17 cellular contexts compared by ENCODE assay signal in genomic region chr15:90851945-90852344, GRCh38. TPM values are rescaled to one million over a fixed set of nuclear protein-coding genes. Genes with fewer than 3 reads are reported as not detected.
DNase-seq lines count a peak whose midpoint lies in the region; ATAC-seq and TF ChIP-seq lines count a peak whose summit lies in the region.
"Had no signal": no experiment of that assay in that cellular context is flagged by ENCODE, and none has a peak within 500 bp of the region (broad histone marks: within the 10 kb centered on the region; RNA-seq: fewer than 3 reads in every experiment).

No MANE protein-coding gene starts in this region.

- no peaks in the 10 kb centered on the region for H3K9me2 ChIP-seq in PC-3 (replicated peaks; ENCODE audit: low read length)
- H3K9me2 ChIP-seq: SK-N-SH had no signal

- no peak overlapping the region for H3K18ac ChIP-seq in mesendoderm (ENCODE audit: low read length)

- CTCF ChIA-PET in activated naive CD4-positive, alpha-beta T cell treated with anti-CD3 and anti-CD28 coated beads, Interleukin-2, amount 10 ng/mL, durations not matched to agents 7 days and 5 days (lab: Charles Lee), result interaction anchor here (1.1 to 1.5 kb wide), 4 partner anchors 12 to 204 kb away, joined by 3 to 5 read pairs (median 4); no protein-coding TSS in a partner anchor
- CTCF ChIA-PET in PC-3 (lab: Charles Lee), result no interaction called here

- H2AK5ac ChIP-seq in mesendoderm (ENCODE audit: low read length), result no peak overlapping the region

- no peak overlapping the region for H2BK120ac ChIP-seq in mesendoderm (ENCODE audit: low read depth, low read length)

- intact Hi-C loops in PC-3 (cut with micrococcal nuclease), result no loop called here

- no TSS peak for BruUV-seq in PC-3 (replicated peaks; lab: Mats Ljungman, UMichigan)

- H3K4me2 ChIP-seq in PC-3 (ENCODE audit: low read length), result peak overlapping the region; percentile 42; the same call in 1 of the 2 replicates
- no peak overlapping the region for H3K4me2 ChIP-seq in mesendoderm (ENCODE audit: low read length)

- H3K27me3 ChIP-seq in PC-3 (ENCODE audit: low read length) (no peaks in the 10 kb centered on the region), mesendoderm (ENCODE audit: insufficient read depth, low read length, poor library complexity) (no peaks in the 10 kb centered on the region)

- no peaks in the 10 kb centered on the region for H3K36me3 ChIP-seq in PC-3 (ENCODE audit: low read depth, low read length)
- H3K36me3 ChIP-seq in mesendoderm (ENCODE audit: control insufficient read depth, insufficient read depth, low read length), result no peaks in the 10 kb centered on the region
- H3K36me3 ChIP-seq: thoracic aorta had no signal

- POLR2A ChIA-PET in PC-3 (lab: Charles Lee; ENCODE audit: unreplicated experiment), result no interaction called here

- H3K27ac ChIP-seq in PC-3 (ENCODE audit: low read length) (peak overlapping the region; percentile 32; the same call in 1 of the 2 replicates), mesendoderm (ENCODE audit: low read depth, low read length) (no peak overlapping the region)
- H3K27ac ChIP-seq: GM23248, thoracic aorta had no signal

- no peaks in the 10 kb centered on the region for H3K27me3 Mint-ChIP-seq in activated naive CD4-positive, alpha-beta T cell treated with anti-CD3 and anti-CD28 coated beads, Interleukin-2, amount 10 ng/mL, durations not matched to agents 7 days and 5 days
- H3K27me3 Mint-ChIP-seq in activated naive CD8-positive, alpha-beta T cell treated with anti-CD3 and anti-CD28 coated beads for 36 hours, result no peaks in the 10 kb centered on the region

- no peak overlapping the region for H3K9ac ChIP-seq in PC-3 (ENCODE audit: low read length)
- no peak overlapping the region for H3K9ac ChIP-seq in mesendoderm (ENCODE audit: low read length)
- H3K9ac ChIP-seq: GM23248 had no signal

- H3K23ac ChIP-seq in mesendoderm (ENCODE audit: low read length), result no peak overlapping the region

- peak overlapping the region; percentile 58 for H3K4me3 Mint-ChIP-seq in activated naive CD4-positive, alpha-beta T cell treated with anti-CD3 and anti-CD28 coated beads, Interleukin-2, amount 10 ng/mL, durations not matched to agents 7 days and 5 days
- peak overlapping the region; percentile 24 for H3K4me3 Mint-ChIP-seq in activated naive CD8-positive, alpha-beta T cell treated with anti-CD3 and anti-CD28 coated beads for 36 hours
- peak overlapping the region; percentile 69 for H3K4me3 Mint-ChIP-seq in stimulated activated effector memory CD8-positive, alpha-beta T cell treated with anti-CD3 and anti-CD28 coated beads, Interleukin-12 subunit alpha, Interleukin-12 subunit beta, amount 100 ng/mL, for 72 hours

- H3K79me2 ChIP-seq in PC-3 (ENCODE audit: low read length) (no peaks in the 10 kb centered on the region), mesendoderm (ENCODE audit: control insufficient read depth, insufficient read depth, low read length) (no peaks in the 10 kb centered on the region)

- H3K9me3 ChIP-seq in PC-3 (ENCODE audit: low read length), result no peaks in the 10 kb centered on the region
- H3K9me3 ChIP-seq: SK-N-SH, thoracic aorta had no signal

- H3K27ac Mint-ChIP-seq in activated naive CD4-positive, alpha-beta T cell treated with anti-CD3 and anti-CD28 coated beads, Interleukin-2, amount 10 ng/mL, durations not matched to agents 7 days and 5 days, result peak overlapping the region; percentile 95
- peak overlapping the region; percentile 81 for H3K27ac Mint-ChIP-seq in activated naive CD8-positive, alpha-beta T cell treated with anti-CD3 and anti-CD28 coated beads for 36 hours
- peak overlapping the region; percentile 98 for H3K27ac Mint-ChIP-seq in stimulated activated effector memory CD8-positive, alpha-beta T cell treated with anti-CD3 and anti-CD28 coated beads, Interleukin-12 subunit alpha, Interleukin-12 subunit beta, amount 100 ng/mL, for 72 hours

- no CpG with 5 or more reads among the region's 5 CpGs for WGBS in mesendoderm (ENCODE audit: extremely low coverage, insufficient coverage, low lambda C conversion rate)

- peaks cover 72% of the 10 kb centered on the region for H3K4me1 Mint-ChIP-seq in activated naive CD4-positive, alpha-beta T cell treated with anti-CD3 and anti-CD28 coated beads, Interleukin-2, amount 10 ng/mL, durations not matched to agents 7 days and 5 days
- peaks cover 54% of the 10 kb centered on the region for H3K4me1 Mint-ChIP-seq in activated naive CD8-positive, alpha-beta T cell treated with anti-CD3 and anti-CD28 coated beads for 36 hours
- H3K4me1 Mint-ChIP-seq in stimulated activated effector memory CD8-positive, alpha-beta T cell treated with anti-CD3 and anti-CD28 coated beads, Interleukin-12 subunit alpha, Interleukin-12 subunit beta, amount 100 ng/mL, for 72 hours, result peaks cover 68% of the 10 kb centered on the region

- H3K79me1 ChIP-seq in mesendoderm (ENCODE audit: low read length), result no peaks in the 10 kb centered on the region

- H2AFZ ChIP-seq in PC-3 (ENCODE audit: low read length), result no peak overlapping the region
- H2AFZ ChIP-seq: GM23248 had no signal

- no peak overlapping the region for H4K8ac ChIP-seq in mesendoderm (ENCODE audit: low read depth, low read length)

- H2BK5ac ChIP-seq in mesendoderm (ENCODE audit: low read length), result no peak overlapping the region

- peaks cover 26% of the 10 kb centered on the region for H3K36me3 Mint-ChIP-seq in activated naive CD4-positive, alpha-beta T cell treated with anti-CD3 and anti-CD28 coated beads, Interleukin-2, amount 10 ng/mL, durations not matched to agents 7 days and 5 days
- no peaks in the 10 kb centered on the region for H3K36me3 Mint-ChIP-seq in activated naive CD8-positive, alpha-beta T cell treated with anti-CD3 and anti-CD28 coated beads for 36 hours
- H3K36me3 Mint-ChIP-seq in stimulated activated effector memory CD8-positive, alpha-beta T cell treated with anti-CD3 and anti-CD28 coated beads, Interleukin-12 subunit alpha, Interleukin-12 subunit beta, amount 100 ng/mL, for 72 hours, result peaks cover 56% of the 10 kb centered on the region

- peak; percentile 65 for DNase-seq in activated naive CD4-positive, alpha-beta T cell treated with anti-CD3 and anti-CD28 coated beads, Interleukin-2, amount 10 ng/mL, durations not matched to agents 7 days and 5 days
- no peak for DNase-seq in activated naive CD4-positive, alpha-beta T cell (lab: John Stamatoyannopoulos, UW)
- DNase-seq in PC-3, result peak; percentile 37
- peak; percentile 47 for DNase-seq in activated naive CD8-positive, alpha-beta T cell treated with anti-CD3 and anti-CD28 coated beads for 36 hours
- no peak for DNase-seq in stimulated activated effector memory CD8-positive, alpha-beta T cell treated with anti-CD3 and anti-CD28 coated beads, Interleukin-12 subunit alpha, Interleukin-12 subunit beta, amount 100 ng/mL, for 72 hours (ENCODE audit: low spot score in 2 of 2)
- DNase-seq in NCI-H2227 treated with DMSO at 0.1 percent for 48 hours (lab: John Stamatoyannopoulos, UW), result no peak
- no peak for DNase-seq in mesendoderm
- DNase-seq: central memory CD4-positive, alpha-beta T cell; effector CD4-positive, alpha-beta T cell; GF-D8; left ventricle myocardium superior; NCI-H1105; NCI-H69; SK-N-SH had no signal

- no peak overlapping the region for H3K4ac ChIP-seq in mesendoderm (ENCODE audit: low read depth, low read length)

- H3K4me3 ChIP-seq in PC-3 (ENCODE audit: low read length), result no peak overlapping the region
- H3K4me3 ChIP-seq in mesendoderm (ENCODE audit: low read length), result no peak overlapping the region
- H3K4me3 ChIP-seq: GM23248, thoracic aorta had no signal

- H3K4me1 ChIP-seq in PC-3 (ENCODE audit: insufficient read depth, low read length) (peaks cover 17% of the 10 kb centered on the region), mesendoderm (ENCODE audit: control insufficient read depth, low read depth, low read length) (no peaks in the 10 kb centered on the region)

- H4K20me1 ChIP-seq in PC-3 (ENCODE audit: low read length), result no peaks in the 10 kb centered on the region

- H3F3A ChIP-seq in PC-3 (ENCODE audit: low read length, unreplicated experiment), result no peaks in the 10 kb centered on the region

- ATAC-seq in PC-3, result no peak
- ATAC-seq in stimulated activated effector memory CD8-positive, alpha-beta T cell treated with anti-CD3 and anti-CD28 coated beads, Interleukin-12 subunit alpha, Interleukin-12 subunit beta, amount 100 ng/mL, for 72 hours, result peak; percentile 2
- no peak for ATAC-seq in HG02973 (IDR thresholded peaks at IDR 0.05; ENCODE audit: unreplicated experiment)
- ATAC-seq: left ventricle myocardium superior had no signal

- H4K5ac ChIP-seq in mesendoderm (ENCODE audit: low read length), result no peak overlapping the region

- TF ChIP-seq CTCF in PC-3 (conservative IDR thresholded peaks at IDR 0.05; ENCODE audit: low read depth, low read length), result no peak

- H3K56ac ChIP-seq in mesendoderm (ENCODE audit: low read length), result no peak overlapping the region

- H2BK15ac ChIP-seq in mesendoderm (replicated peaks; ENCODE audit: low read depth), result no peak overlapping the region

- peaks cover 6% of the 10 kb centered on the region for H3K9me3 Mint-ChIP-seq in activated naive CD4-positive, alpha-beta T cell treated with anti-CD3 and anti-CD28 coated beads, Interleukin-2, amount 10 ng/mL, durations not matched to agents 7 days and 5 days
- no peaks in the 10 kb centered on the region for H3K9me3 Mint-ChIP-seq in activated naive CD8-positive, alpha-beta T cell treated with anti-CD3 and anti-CD28 coated beads for 36 hours
- H3K9me3 Mint-ChIP-seq in stimulated activated effector memory CD8-positive, alpha-beta T cell treated with anti-CD3 and anti-CD28 coated beads, Interleukin-12 subunit alpha, Interleukin-12 subunit beta, amount 100 ng/mL, for 72 hours, result no peaks in the 10 kb centered on the region

RNA-seq across cellular contexts. Expression of gene FURIN, which starts 16.4 kb away (rescaled TPM):
- total RNA-seq in PC-3 (2014; rRNA removed), result 39.1 and 44.2 TPM in 2 replicates
- 10 to 100 TPM; 76.9 to 83.7 TPM for total RNA-seq in activated naive CD8-positive, alpha-beta T cell treated with anti-CD3 and anti-CD28 coated beads for 36 hours
- polyA plus RNA-seq in mesendoderm (2013, experiment 1 of 2), result 23.0 TPM
- polyA plus RNA-seq in mesendoderm (2013, experiment 2 of 2), result 22.8 TPM

RNA-seq across cellular contexts. Expression of gene FES, which starts 32.4 kb away (rescaled TPM):
- 2.8 and 11.5 TPM in 2 replicates for total RNA-seq in PC-3 (2014; rRNA removed)
- 1 to 10 TPM; 2.1 to 2.5 TPM for total RNA-seq in activated naive CD8-positive, alpha-beta T cell treated with anti-CD3 and anti-CD28 coated beads for 36 hours
- 4.1 TPM for polyA plus RNA-seq in mesendoderm (2013, experiment 1 of 2)
- polyA plus RNA-seq in mesendoderm (2013, experiment 2 of 2), result 4.3 TPM

RNA-seq across cellular contexts. Expression of gene MAN2A2, which starts 51.2 kb away (rescaled TPM):
- 19.8 and 26.3 TPM in 2 replicates for total RNA-seq in PC-3 (2014; rRNA removed)
- total RNA-seq in activated naive CD8-positive, alpha-beta T cell treated with anti-CD3 and anti-CD28 coated beads for 36 hours, result 10 to 100 TPM; 69.1 to 74.1 TPM
- polyA plus RNA-seq in mesendoderm (2013, experiment 1 of 2), result 5.4 TPM
- 7.8 TPM for polyA plus RNA-seq in mesendoderm (2013, experiment 2 of 2)

Comparison
In these comparisons a context has a peak if more than half of its experiments do, and no peak if none do; other contexts are left out.
1. DNase-seq: peak in activated naive CD4-positive, alpha-beta T cell treated with anti-CD3 and anti-CD28 coated beads, Interleukin-2, amount 10 ng/mL, durations not matched to agents 7 days and 5 days (single experiment), PC-3 (single experiment) and activated naive CD8-positive, alpha-beta T cell treated with anti-CD3 and anti-CD28 coated beads for 36 hours (single experiment); none in activated naive CD4-positive, alpha-beta T cell (0 of 4), stimulated activated effector memory CD8-positive, alpha-beta T cell treated with anti-CD3 and anti-CD28 coated beads, Interleukin-12 subunit alpha, Interleukin-12 subunit beta, amount 100 ng/mL, for 72 hours (0 of 2), NCI-H2227 treated with DMSO at 0.1 percent for 48 hours (single experiment) and mesendoderm (single experiment).
2. Peak in every context shown above with its lines, with median percentiles within 50 percentile points of each other: H3K27ac Mint-ChIP-seq and H3K4me3 Mint-ChIP-seq.